9 cellular contexts compared by ENCODE assay signal in genomic region chr2:216693414-216694100, GRCh38. TPM values are rescaled to one million over a fixed set of nuclear protein-coding genes. Genes with fewer than 3 reads are reported as not detected.
DNase-seq lines count a peak whose midpoint lies in the region; ATAC-seq, FAIRE-seq and TF ChIP-seq lines count a peak whose summit lies in the region.
"Had no signal": no experiment of that assay in that cellular context is flagged by ENCODE, and none has a peak within 500 bp of the region (broad histone marks: within the 10 kb centered on the region; RNA-seq: fewer than 3 reads in every experiment).

No MANE protein-coding gene starts in this region.

- TF ChIP-seq CTCF in astrocyte (IDR thresholded peaks at IDR 0.05; ENCODE audit: insufficient read depth, low read depth, low read length): no peak

- no peak overlapping the region for H3K27ac Mint-ChIP-seq in stimulated activated naive CD8-positive, alpha-beta T cell treated with anti-CD3 and anti-CD28 coated beads, Interleukin-15, Interleukin-2, amounts not matched to agents 100 ng/mL and 50 ng/mL, for 24 hours
- peak overlapping the region; percentile 66 for H3K27ac Mint-ChIP-seq in astrocyte (ENCODE audit: unreplicated experiment)

- no peak for ATAC-seq in stimulated activated naive CD8-positive, alpha-beta T cell treated with anti-CD3 and anti-CD28 coated beads, Interleukin-15, Interleukin-2, amounts not matched to agents 100 U/mL and 50 U/mL, for 24 hours
- ATAC-seq in aorta (ENCODE audit: low FRiP score) (no peak), GM21390 (IDR thresholded peaks at IDR 0.05; ENCODE audit: unreplicated experiment) (no peak)

- no peak overlapping the region for H2BK5ac ChIP-seq in mesendoderm (ENCODE audit: low read length)

- H3K27me3 ChIP-seq in astrocyte (ENCODE audit: insufficient read depth, low read length): no peaks in the 10 kb centered on the region
- H3K27me3 ChIP-seq in mesendoderm (ENCODE audit: insufficient read depth, low read length, poor library complexity): peaks cover 14% of the 10 kb centered on the region
- H3K27me3 ChIP-seq in aorta (ENCODE audit: control insufficient read depth in 1 of 2, insufficient read depth in 2 of 2, low read length in 1 of 2): no peaks in the 10 kb centered on the region

- no peak overlapping the region for H3K18ac ChIP-seq in mesendoderm (ENCODE audit: low read length)

- H4K8ac ChIP-seq in mesendoderm (ENCODE audit: low read depth, low read length): no peak overlapping the region

- peaks cover 30% of the 10 kb centered on the region for H4K20me1 ChIP-seq in astrocyte (ENCODE audit: insufficient read depth, low read length)

- H3K79me2 ChIP-seq in astrocyte (ENCODE audit: insufficient read depth, low read length) (peaks cover 49% of the 10 kb centered on the region), mesendoderm (ENCODE audit: control insufficient read depth, insufficient read depth, low read length) (no peaks in the 10 kb centered on the region)

- H2BK15ac ChIP-seq in mesendoderm (replicated peaks; ENCODE audit: low read depth): no peak overlapping the region

- intact Hi-C loops in aorta (cut with DNase I): loop anchor here (10.0 kb wide), 3 partner anchors 361 to 741 kb away; no protein-coding TSS in a partner anchor

- H3K36me3 ChIP-seq in astrocyte (ENCODE audit: insufficient read depth, low read length) (peaks cover 3% of the 10 kb centered on the region), mesendoderm (ENCODE audit: control insufficient read depth, insufficient read depth, low read length) (no peaks in the 10 kb centered on the region), aorta (ENCODE audit: control insufficient read depth in 1 of 2, insufficient read depth in 2 of 2, low read length in 1 of 2) (no peaks in the 10 kb centered on the region)

- H3K4me3 ChIP-seq in astrocyte (ENCODE audit: insufficient read depth, low read depth, low read length) (peak overlapping the region; percentile 93), mesendoderm (ENCODE audit: low read length) (no peak overlapping the region), aorta (ENCODE audit: low read length in 2 of 2) (peak overlapping the region; percentile 70 to 80)

- no peaks in the 10 kb centered on the region for H3K9me3 Mint-ChIP-seq in stimulated activated naive CD8-positive, alpha-beta T cell treated with anti-CD3 and anti-CD28 coated beads, Interleukin-15, Interleukin-2, amounts not matched to agents 100 ng/mL and 50 ng/mL, for 24 hours
- no peaks in the 10 kb centered on the region for H3K9me3 Mint-ChIP-seq in astrocyte (ENCODE audit: unreplicated experiment)

- peaks cover 60% of the 10 kb centered on the region for H3K27me3 Mint-ChIP-seq in stimulated activated naive CD8-positive, alpha-beta T cell treated with anti-CD3 and anti-CD28 coated beads, Interleukin-15, Interleukin-2, amounts not matched to agents 100 ng/mL and 50 ng/mL, for 24 hours
- no peaks in the 10 kb centered on the region for H3K27me3 Mint-ChIP-seq in astrocyte (ENCODE audit: low read depth, unreplicated experiment)

- H3K27ac ChIP-seq in astrocyte (ENCODE audit: low read depth, low read length): peak overlapping the region; percentile 49
- H3K27ac ChIP-seq in mesendoderm (ENCODE audit: low read depth, low read length): no peak overlapping the region
- H3K27ac ChIP-seq in aorta (ENCODE audit: low read depth in 1 of 2, low read length in 2 of 2): peak overlapping the region; percentile 72 to 89

- no peak overlapping the region for H4K5ac ChIP-seq in mesendoderm (ENCODE audit: low read length)

- peak overlapping the region; percentile 95 for H3K4me2 ChIP-seq in astrocyte (ENCODE audit: low read length)
- H3K4me2 ChIP-seq in mesendoderm (ENCODE audit: low read length): peak overlapping the region; percentile 79

- H2AK5ac ChIP-seq in mesendoderm (ENCODE audit: low read length): no peak overlapping the region

- WGBS in mesendoderm (ENCODE audit: extremely low coverage, insufficient coverage, low lambda C conversion rate): no CpG with 5 or more reads among the region's 15 CpGs
- WGBS in aorta, 2 donors: 1 to 2% methylated on average over 15 of the region's 15 CpGs

- H3K23ac ChIP-seq in mesendoderm (ENCODE audit: low read length): no peak overlapping the region

- no peak overlapping the region for H3K4ac ChIP-seq in mesendoderm (ENCODE audit: low read depth, low read length)

- no peak overlapping the region for H2BK120ac ChIP-seq in mesendoderm (ENCODE audit: low read depth, low read length)

- H3K79me1 ChIP-seq in mesendoderm (ENCODE audit: low read length): no peaks in the 10 kb centered on the region

- peaks cover 48% of the 10 kb centered on the region for H3K4me1 ChIP-seq in astrocyte (ENCODE audit: insufficient read depth, low read length)
- peaks cover 10% of the 10 kb centered on the region for H3K4me1 ChIP-seq in mesendoderm (ENCODE audit: control insufficient read depth, low read depth, low read length)
- peaks cover 0 to 7% of the 10 kb centered on the region in 2 donors for H3K4me1 ChIP-seq in aorta (ENCODE audit: control insufficient read depth in 1 of 2, insufficient read depth in 2 of 2, low read length in 2 of 2)

- peak overlapping the region; percentile 82 for H2AFZ ChIP-seq in astrocyte (ENCODE audit: low read depth, low read length)

- peaks cover 36% of the 10 kb centered on the region for H3K4me1 Mint-ChIP-seq in stimulated activated naive CD8-positive, alpha-beta T cell treated with anti-CD3 and anti-CD28 coated beads, Interleukin-15, Interleukin-2, amounts not matched to agents 100 ng/mL and 50 ng/mL, for 24 hours (ENCODE audit: low read depth)
- peaks cover 34% of the 10 kb centered on the region for H3K4me1 Mint-ChIP-seq in astrocyte (ENCODE audit: low read depth, unreplicated experiment)

- no peaks in the 10 kb centered on the region for H3K9me3 ChIP-seq in astrocyte (ENCODE audit: insufficient read depth, low read depth, low read length)
- no peaks in the 10 kb centered on the region for H3K9me3 ChIP-seq in aorta (ENCODE audit: control insufficient read depth, low read length)

- H3K36me3 Mint-ChIP-seq in stimulated activated naive CD8-positive, alpha-beta T cell treated with anti-CD3 and anti-CD28 coated beads, Interleukin-15, Interleukin-2, amounts not matched to agents 100 ng/mL and 50 ng/mL, for 24 hours (ENCODE audit: low read depth): no peaks in the 10 kb centered on the region
- H3K36me3 Mint-ChIP-seq in astrocyte (ENCODE audit: low read depth, unreplicated experiment): peaks cover 2% of the 10 kb centered on the region

- H3K9ac ChIP-seq in astrocyte (ENCODE audit: low read length): peak overlapping the region; percentile 80
- H3K9ac ChIP-seq in mesendoderm (ENCODE audit: low read length): no peak overlapping the region

- H3K56ac ChIP-seq in mesendoderm (ENCODE audit: low read length): peak overlapping the region; percentile 54

- no peak for DNase-seq in stimulated activated naive CD8-positive, alpha-beta T cell treated with anti-CD3 and anti-CD28 coated beads, Interleukin-15, Interleukin-2, amounts not matched to agents 100 U/mL and 50 U/mL, for 24 hours
- DNase-seq in astrocyte (ENCODE audit: low read depth): no peak
- no peak for DNase-seq in mesendoderm
- peak in 1 of 2 donors; percentile 42 for DNase-seq in aorta
- DNase-seq in kidney tubule cell (ENCODE audit: low spot score): no peak
- no peak for DNase-seq in cortex of kidney (lab: John Stamatoyannopoulos, UW)

- no peak for FAIRE-seq in astrocyte (lab: Jason Lieb, UNC)

- peak overlapping the region; percentile 55 for H3K4me3 Mint-ChIP-seq in stimulated activated naive CD8-positive, alpha-beta T cell treated with anti-CD3 and anti-CD28 coated beads, Interleukin-15, Interleukin-2, amounts not matched to agents 100 ng/mL and 50 ng/mL, for 24 hours
- peak overlapping the region; percentile 97 for H3K4me3 Mint-ChIP-seq in astrocyte (ENCODE audit: unreplicated experiment)

RNA-seq across cellular contexts. Expression of gene IGFBP5, which starts 1.8 kb away (rescaled TPM):
- total RNA-seq in astrocyte: 422 and 452 TPM in 2 replicates
- 0.35 TPM for polyA plus RNA-seq in mesendoderm (2013, experiment 1 of 2)
- polyA plus RNA-seq in mesendoderm (2013, experiment 2 of 2): 0.32 TPM
- total RNA-seq in aorta: 1,000 to 10,000 TPM in 1 of 2 donors, 100 to 1,000 TPM in 1; 808 to 1,222 TPM
- polyA plus RNA-seq in aorta: 100 to 1,000 TPM; 123 to 385 TPM
- total RNA-seq: activated CD8-positive, alpha-beta memory T cell treated with anti-CD3 and anti-CD28 coated beads for 36 hours had no signal
